In genomic region chr11:33040127-33040861, GRCh38 we compare ENCODE assay signal across 8 cellular contexts. TPM values are rescaled to one million over a fixed set of nuclear protein-coding genes. Genes with fewer than 3 reads are reported as not detected.
DNase-seq lines count a peak whose midpoint lies in the region; ATAC-seq and TF ChIP-seq lines count a peak whose summit lies in the region.

No MANE protein-coding gene starts in this region.

- H3K27ac ChIP-seq in AG04450 (ENCODE audit: low read depth, low read length) (peak overlapping the region; percentile 99), body of pancreas (peak overlapping the region in 3 of 4 donors; percentile 96 to 99 (median 98))

- H3K4me1 ChIP-seq in body of pancreas, result peaks cover 17% of the 10 kb centered on the region

- H3K9me3 ChIP-seq in AG04450 (ENCODE audit: control insufficient read depth, insufficient read depth, low read length) (peaks cover 4% of the 10 kb centered on the region), body of pancreas (no peaks in the 10 kb centered on the region)

- POLR2A ChIA-PET in AG04450 (lab: Yijun Ruan, JAX), result interaction anchor here (0.6 to 2.2 kb wide), 12 partner anchors 12 to 771 kb away, joined by 3 to 19 read pairs (median 4); partner anchors contain the start of gene DEPDC7

- CTCF ChIA-PET in AG04450 (lab: Charles Lee), result interaction anchor here (0.5 to 1.6 kb wide), 5 partner anchors 24 to 211 kb away, joined by 3 to 7 read pairs (median 4); no protein-coding TSS in a partner anchor

- peak overlapping the region; percentile 82 for H3K4me3 ChIP-seq in AG04450 (ENCODE audit: low read depth, low read length)
- peak overlapping the region; percentile 87 to 100 for H3K4me3 ChIP-seq in body of pancreas

- H3K27me3 ChIP-seq in AG04450 (ENCODE audit: control insufficient read depth, insufficient read depth, low read length), result no peaks in the 10 kb centered on the region
- H3K27me3 ChIP-seq in body of pancreas, result no peaks in the 10 kb centered on the region

- ATAC-seq in GM18909 (IDR thresholded peaks at IDR 0.05; ENCODE audit: poor library complexity, unreplicated experiment) (peak; percentile 44), HG03354 (IDR thresholded peaks at IDR 0.05; ENCODE audit: poor library complexity, severe bottlenecking, unreplicated experiment) (peak; percentile 41), body of pancreas (peak; percentile 4)

- intact Hi-C loops in body of pancreas (cut with DNase I), result no loop called here

- no peak for TF ChIP-seq CTCF in AG04450 (IDR thresholded peaks at IDR 0.05; ENCODE audit: low read depth, low read length)
- TF ChIP-seq CTCF in body of pancreas (IDR thresholded peaks at IDR 0.05), result no peak

- DNase-seq in AG04450 (ENCODE audit: low read depth, low spot score) (no peak), body of pancreas (no peak), kidney tubule cell (ENCODE audit: low spot score) (peak; percentile 25), mesenteric fat pad (ENCODE audit: low spot score) (no peak)
- DNase-seq in stimulated activated CD8-positive, alpha-beta memory T cell treated with anti-CD3 and anti-CD28 coated beads, Interleukin-7, amount 100 ng/mL, for 24 hours (ENCODE audit: low read depth), result peak; percentile 13

- WGBS in body of pancreas, 2 donors, result 6 to 8% methylated on average over 19 to 20 of the region's 20 CpGs

- TF ChIP-seq POLR2A in Raji (IDR thresholded peaks at IDR 0.05; ENCODE audit: insufficient read depth, low read depth, low read length) (peak; percentile 11; the same call in 1 of the 2 replicates), body of pancreas (IDR thresholded peaks at IDR 0.05) (no peak)

- no peaks in the 10 kb centered on the region for H3K36me3 ChIP-seq in body of pancreas (replicated peaks in 1 of 2; ENCODE audit: insufficient read depth in 1 of 2, low read depth in 2 of 2)

RNA-seq across cellular contexts. Expression of gene TCP11L1, which starts 0.9 kb away (rescaled TPM):
- polyA plus RNA-seq in AG04450 (2011; rRNA removed), result 18.7 and 21.4 TPM in 2 replicates
- polyA minus RNA-seq in AG04450 (2011; rRNA and poly(A)+ RNA removed), result 47.1 and 50.1 TPM in 2 replicates
- total RNA-seq in body of pancreas (10 to 100 TPM; 26.5 to 41.5 TPM), mesenteric fat pad (21.2 TPM)

RNA-seq across cellular contexts. Expression of gene DEPDC7, which starts 24.6 kb away (rescaled TPM):
- polyA plus RNA-seq in AG04450 (2011; rRNA removed), result 13.5 and 17.8 TPM in 2 replicates
- polyA minus RNA-seq in AG04450 (2011; rRNA and poly(A)+ RNA removed), result 4.4 and 6.6 TPM in 2 replicates
- 1 to 10 TPM in 1 of 2 donors, under 1 TPM in 1; 0.99 to 6.0 TPM for total RNA-seq in body of pancreas
- total RNA-seq in mesenteric fat pad, result 0.74 TPM

Comparison
In these comparisons a context has a peak if more than half of its experiments do, and no peak if none do; other contexts are left out.
1. DNase-seq: peak in kidney tubule cell (single experiment) and stimulated activated CD8-positive, alpha-beta memory T cell treated with anti-CD3 and anti-CD28 coated beads, Interleukin-7, amount 100 ng/mL, for 24 hours (single experiment); none in AG04450 (single experiment), body of pancreas (0 of 4) and mesenteric fat pad (single experiment).
2. Peak in every context shown above with its lines, with median percentiles within 50 percentile points of each other: ATAC-seq.